8 cellular contexts compared by ENCODE assay signal in the genomic region with DNA sequence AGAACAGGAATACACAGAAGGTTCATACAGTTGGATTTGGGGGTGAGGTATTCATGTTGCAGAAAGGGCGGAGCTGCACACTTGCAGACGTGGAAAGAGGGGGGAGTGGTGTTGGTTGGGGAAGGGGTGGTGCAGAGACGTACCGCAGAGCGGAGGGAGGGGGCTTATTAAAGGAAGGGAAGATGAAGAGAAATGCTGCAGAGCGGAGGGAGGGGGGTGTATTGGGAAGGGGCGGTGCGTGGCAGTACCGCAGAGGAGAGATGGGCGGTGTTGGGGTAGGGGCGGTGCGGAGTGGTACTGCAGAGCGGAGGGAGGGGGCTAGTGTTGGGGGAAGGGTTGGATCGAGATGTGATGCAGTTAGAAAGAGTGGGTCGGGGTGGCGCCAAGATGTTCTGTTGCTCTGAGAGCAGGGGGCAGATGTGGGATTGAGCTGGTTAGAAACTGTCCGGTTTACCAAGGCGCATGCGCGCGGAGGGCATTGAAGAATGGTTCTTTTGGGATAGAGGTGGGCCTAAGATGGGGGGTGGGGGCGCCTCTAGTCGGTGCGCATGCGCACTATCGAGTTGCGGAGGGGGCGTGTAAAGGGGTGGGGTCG. TPM values are rescaled to one million over a fixed set of nuclear protein-coding genes. Genes with fewer than 3 reads are reported as not detected.
DNase-seq lines count a peak whose midpoint lies in the region; ATAC-seq and TF ChIP-seq lines count a peak whose summit lies in the region.

No MANE protein-coding gene starts in this region.

- peak overlapping the region; percentile 91 for H3K27ac Mint-ChIP-seq in WTC11

- peak overlapping the region; percentile 97 for H3K4me3 Mint-ChIP-seq in WTC11

- DNase-seq in M059J (ENCODE audit: low read depth) (peak; percentile 82), WTC11 (ENCODE audit: low spot score) (peak; percentile 75), kidney glomerular epithelial cell (lab: John Stamatoyannopoulos, UW) (peak; percentile 6), NCI-H187 treated with DMSO at 0.1 percent for 48 hours (lab: John Stamatoyannopoulos, UW) (no peak)
- peak; percentile 17 for DNase-seq in central memory CD4-positive, alpha-beta T cell
- DNase-seq in stimulated activated CD4-positive, alpha-beta T cell treated with anti-CD3 and anti-CD28 coated beads, Interleukin-15, amount 100 ng/mL, for 1 hour (ENCODE audit: low read depth in 1 of 2, low spot score in 1 of 2) = peak; percentile 3 to 37

- no peaks in the 10 kb centered on the region for H3K9me3 Mint-ChIP-seq in WTC11

- peaks cover 17% of the 10 kb centered on the region; the same call in 1 of the 2 replicates for H3K36me3 Mint-ChIP-seq in WTC11

- POLR2A ChIA-PET in WTC11 (lab: Charles Lee) = interaction anchor here (0.6 to 0.7 kb wide), 2 partner anchors 78 to 221 kb away, joined by 3 read pairs; a partner anchor contains a TSS

- 0 out of 2 replicates have a peak, but pooled peaks cover 3% of the 10 kb centered on the region for H3K4me1 Mint-ChIP-seq in WTC11

- H3K27me3 Mint-ChIP-seq in WTC11 (ENCODE audit: low read depth) = no peaks in the 10 kb centered on the region; the same call in 1 of the 2 replicates

- no peak for TF ChIP-seq CTCF in WTC11 (IDR thresholded peaks at IDR 0.05)

- ATAC-seq in GM18867 (IDR thresholded peaks at IDR 0.05; ENCODE audit: unreplicated experiment) = peak; percentile 63
- ATAC-seq in WTC11 = peak; percentile 89
- ATAC-seq in GM18502 (IDR thresholded peaks at IDR 0.05; ENCODE audit: poor library complexity, unreplicated experiment) = no peak

- CTCF ChIA-PET in WTC11 (lab: Charles Lee) = interaction anchor here (0.6 to 1.7 kb wide), 5 partner anchors 30 to 282 kb away, joined by 3 to 6 read pairs (median 4); a partner anchor contains a TSS

TF ChIP-seq in WTC11, 78 proteins besides CTCF, POLR2A, EP300 and RAD21:
- no peak for TF ChIP-seq ZNF396 (CRISPR knock-in tag; IDR thresholded peaks at IDR 0.05; ENCODE audit: borderline replicate concordance)
- no peak for TF ChIP-seq ATF1 (CRISPR knock-in tag; IDR thresholded peaks at IDR 0.05)
- TF ChIP-seq, protein P1, sequence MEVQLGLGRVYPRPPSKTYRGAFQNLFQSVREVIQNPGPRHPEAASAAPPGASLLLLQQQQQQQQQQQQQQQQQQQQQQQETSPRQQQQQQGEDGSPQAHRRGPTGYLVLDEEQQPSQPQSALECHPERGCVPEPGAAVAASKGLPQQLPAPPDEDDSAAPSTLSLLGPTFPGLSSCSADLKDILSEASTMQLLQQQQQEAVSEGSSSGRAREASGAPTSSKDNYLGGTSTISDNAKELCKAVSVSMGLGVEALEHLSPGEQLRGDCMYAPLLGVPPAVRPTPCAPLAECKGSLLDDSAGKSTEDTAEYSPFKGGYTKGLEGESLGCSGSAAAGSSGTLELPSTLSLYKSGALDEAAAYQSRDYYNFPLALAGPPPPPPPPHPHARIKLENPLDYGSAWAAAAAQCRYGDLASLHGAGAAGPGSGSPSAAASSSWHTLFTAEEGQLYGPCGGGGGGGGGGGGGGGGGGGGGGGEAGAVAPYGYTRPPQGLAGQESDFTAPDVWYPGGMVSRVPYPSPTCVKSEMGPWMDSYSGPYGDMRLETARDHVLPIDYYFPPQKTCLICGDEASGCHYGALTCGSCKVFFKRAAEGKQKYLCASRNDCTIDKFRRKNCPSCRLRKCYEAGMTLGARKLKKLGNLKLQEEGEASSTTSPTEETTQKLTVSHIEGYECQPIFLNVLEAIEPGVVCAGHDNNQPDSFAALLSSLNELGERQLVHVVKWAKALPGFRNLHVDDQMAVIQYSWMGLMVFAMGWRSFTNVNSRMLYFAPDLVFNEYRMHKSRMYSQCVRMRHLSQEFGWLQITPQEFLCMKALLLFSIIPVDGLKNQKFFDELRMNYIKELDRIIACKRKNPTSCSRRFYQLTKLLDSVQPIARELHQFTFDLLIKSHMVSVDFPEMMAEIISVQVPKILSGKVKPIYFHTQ (CRISPR knock-in tag; IDR thresholded peaks at IDR 0.05) = no peak
- no peak for TF ChIP-seq RORB (CRISPR knock-in tag; IDR thresholded peaks at IDR 0.05)
- TF ChIP-seq, protein P2, sequence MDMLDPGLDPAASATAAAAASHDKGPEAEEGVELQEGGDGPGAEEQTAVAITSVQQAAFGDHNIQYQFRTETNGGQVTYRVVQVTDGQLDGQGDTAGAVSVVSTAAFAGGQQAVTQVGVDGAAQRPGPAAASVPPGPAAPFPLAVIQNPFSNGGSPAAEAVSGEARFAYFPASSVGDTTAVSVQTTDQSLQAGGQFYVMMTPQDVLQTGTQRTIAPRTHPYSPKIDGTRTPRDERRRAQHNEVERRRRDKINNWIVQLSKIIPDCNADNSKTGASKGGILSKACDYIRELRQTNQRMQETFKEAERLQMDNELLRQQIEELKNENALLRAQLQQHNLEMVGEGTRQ (CRISPR knock-in tag; IDR thresholded peaks at IDR 0.05) = no peak
- TF ChIP-seq ZNF423 (CRISPR knock-in tag; IDR thresholded peaks at IDR 0.05) = no peak
- no peak for TF ChIP-seq SOX15 (CRISPR knock-in tag; IDR thresholded peaks at IDR 0.05)
- TF ChIP-seq, protein P3, sequence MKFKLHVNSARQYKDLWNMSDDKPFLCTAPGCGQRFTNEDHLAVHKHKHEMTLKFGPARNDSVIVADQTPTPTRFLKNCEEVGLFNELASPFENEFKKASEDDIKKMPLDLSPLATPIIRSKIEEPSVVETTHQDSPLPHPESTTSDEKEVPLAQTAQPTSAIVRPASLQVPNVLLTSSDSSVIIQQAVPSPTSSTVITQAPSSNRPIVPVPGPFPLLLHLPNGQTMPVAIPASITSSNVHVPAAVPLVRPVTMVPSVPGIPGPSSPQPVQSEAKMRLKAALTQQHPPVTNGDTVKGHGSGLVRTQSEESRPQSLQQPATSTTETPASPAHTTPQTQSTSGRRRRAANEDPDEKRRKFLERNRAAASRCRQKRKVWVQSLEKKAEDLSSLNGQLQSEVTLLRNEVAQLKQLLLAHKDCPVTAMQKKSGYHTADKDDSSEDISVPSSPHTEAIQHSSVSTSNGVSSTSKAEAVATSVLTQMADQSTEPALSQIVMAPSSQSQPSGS (CRISPR knock-in tag; IDR thresholded peaks at IDR 0.05; ENCODE audit: borderline replicate concordance, low read depth) = no peak
- no peak for TF ChIP-seq NR2C2 (CRISPR knock-in tag; IDR thresholded peaks at IDR 0.05)
- no peak for TF ChIP-seq ELF4 (CRISPR knock-in tag; IDR thresholded peaks at IDR 0.05; ENCODE audit: low read depth)
- TF ChIP-seq, protein P4, sequence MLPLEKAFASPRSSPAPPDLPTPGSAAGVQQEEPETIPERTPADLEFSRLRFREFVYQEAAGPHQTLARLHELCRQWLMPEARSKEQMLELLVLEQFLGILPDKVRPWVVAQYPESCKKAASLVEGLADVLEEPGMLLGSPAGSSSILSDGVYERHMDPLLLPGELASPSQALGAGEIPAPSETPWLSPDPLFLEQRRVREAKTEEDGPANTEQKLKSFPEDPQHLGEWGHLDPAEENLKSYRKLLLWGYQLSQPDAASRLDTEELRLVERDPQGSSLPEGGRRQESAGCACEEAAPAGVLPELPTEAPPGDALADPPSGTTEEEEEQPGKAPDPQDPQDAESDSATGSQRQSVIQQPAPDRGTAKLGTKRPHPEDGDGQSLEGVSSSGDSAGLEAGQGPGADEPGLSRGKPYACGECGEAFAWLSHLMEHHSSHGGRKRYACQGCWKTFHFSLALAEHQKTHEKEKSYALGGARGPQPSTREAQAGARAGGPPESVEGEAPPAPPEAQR (CRISPR knock-in tag; IDR thresholded peaks at IDR 0.05) = no peak

RNA-seq across cellular contexts. Expression of a gene that starts 0.9 kb away (rescaled TPM):
- total RNA-seq in M059J (2014; rRNA removed; shearing (Covaris generic)) = 10.6 and 18.7 TPM in 2 replicates
- 39.6 to 51.0 TPM (median 41.6 TPM) in 3 replicates for total RNA-seq in WTC11 (2021)
